Comparison of ENCODE assay signal across 8 cellular contexts in genomic region chr10:317219-317868, GRCh38.
DNase-seq lines count a peak whose midpoint lies in the region; ATAC-seq and TF ChIP-seq lines count a peak whose summit lies in the region.

No MANE protein-coding gene starts in this region.

- ATAC-seq in HG03045 (IDR thresholded peaks at IDR 0.05; ENCODE audit: unreplicated experiment), result peak; percentile 96

- no CpG with 5 or more reads among the region's 14 CpGs for WGBS in trophoblast cell (ENCODE audit: extremely low coverage, insufficient coverage, insufficient read length)

- H3K4me2 ChIP-seq in trophoblast cell (ENCODE audit: low read length), result no peak overlapping the region

- no peaks in the 10 kb centered on the region for H3K9me3 Mint-ChIP-seq in stimulated activated naive CD8-positive, alpha-beta T cell treated with anti-CD3 and anti-CD28 coated beads, Interleukin-15, Interleukin-2, amounts not matched to agents 100 ng/mL and 50 ng/mL, for 24 hours

- H4K12ac ChIP-seq in trophoblast cell (ENCODE audit: low read depth, low read length), result no peak overlapping the region

- peaks cover 33% of the 10 kb centered on the region for H3K4me1 Mint-ChIP-seq in stimulated activated naive CD8-positive, alpha-beta T cell treated with anti-CD3 and anti-CD28 coated beads, Interleukin-15, Interleukin-2, amounts not matched to agents 100 ng/mL and 50 ng/mL, for 24 hours (ENCODE audit: low read depth)

- no peak overlapping the region for H3K27ac ChIP-seq in trophoblast cell (ENCODE audit: low read depth, low read length)

- no peak overlapping the region for H2AFZ ChIP-seq in trophoblast cell (ENCODE audit: insufficient read depth, low read length, poor library complexity)

- H3K27me3 Mint-ChIP-seq in stimulated activated naive CD8-positive, alpha-beta T cell treated with anti-CD3 and anti-CD28 coated beads, Interleukin-15, Interleukin-2, amounts not matched to agents 100 ng/mL and 50 ng/mL, for 24 hours, result no peaks in the 10 kb centered on the region

- H4K91ac ChIP-seq in trophoblast cell (ENCODE audit: low read depth, low read length), result no peak overlapping the region

- H3K27ac Mint-ChIP-seq in stimulated activated naive CD8-positive, alpha-beta T cell treated with anti-CD3 and anti-CD28 coated beads, Interleukin-15, Interleukin-2, amounts not matched to agents 100 ng/mL and 50 ng/mL, for 24 hours, result peak overlapping the region; percentile 62

- no peak for TF ChIP-seq CTCF in astrocyte of the spinal cord (IDR thresholded peaks at IDR 0.05; ENCODE audit: low read depth, low read length)

- H3K14ac ChIP-seq in trophoblast cell (ENCODE audit: low read length), result no peak overlapping the region

- no peak overlapping the region for H2BK5ac ChIP-seq in trophoblast cell (ENCODE audit: low read depth, low read length, poor library complexity)

- no peak overlapping the region for H2BK12ac ChIP-seq in trophoblast cell (ENCODE audit: low read length)

- H2BK120ac ChIP-seq in trophoblast cell (ENCODE audit: insufficient read depth, low read length, poor library complexity), result no peak overlapping the region

- H2AK5ac ChIP-seq in trophoblast cell (ENCODE audit: low read length), result no peak overlapping the region

- H3K36me3 ChIP-seq in trophoblast cell (ENCODE audit: control insufficient read depth in 1 of 2, insufficient read depth in 2 of 2, low read length in 2 of 2), result peaks cover 17 to 24% of the 10 kb centered on the region in 2 experiments

- no peaks in the 10 kb centered on the region for H3K79me1 ChIP-seq in trophoblast cell (ENCODE audit: low read length)

- no peak overlapping the region for H4K8ac ChIP-seq in trophoblast cell (ENCODE audit: low read depth, low read length)

- in situ Hi-C loops in astrocyte of the spinal cord (cut with HindIII; ENCODE audit: low sequenced_read_pairs), result no loop called here

- H3K9me3 ChIP-seq in trophoblast cell (ENCODE audit: insufficient read depth, low read depth, low read length), result peaks cover 2% of the 10 kb centered on the region

- H3K4me3 ChIP-seq in astrocyte of the spinal cord (ENCODE audit: low read depth, low read length), result no peak overlapping the region
- no peak overlapping the region for H3K4me3 ChIP-seq in trophoblast cell (ENCODE audit: low read depth, low read length)

- H3K27me3 ChIP-seq in trophoblast cell (ENCODE audit: insufficient read depth, low read length), result no peaks in the 10 kb centered on the region

- DNase-seq in stimulated activated CD8-positive, alpha-beta memory T cell treated with anti-CD3 and anti-CD28 coated beads, Interleukin-15, amount 100 ng/mL, for 48 hours (ENCODE audit: low read depth in 2 of 2), result peak; percentile 11 to 23
- DNase-seq in stimulated activated CD8-positive, alpha-beta memory T cell treated with anti-CD3 and anti-CD28 coated beads, Interleukin-4, amount 100 ng/mL, for 48 hours, result no peak
- DNase-seq in astrocyte of the spinal cord (ENCODE audit: low read depth, low spot score) (peak; percentile 45), C1 segment of cervical spinal cord (lab: John Stamatoyannopoulos, UW) (no peak), trophoblast cell (no peak)
- no peak for DNase-seq in activated effector memory CD4-positive, alpha-beta T cell treated with anti-CD3 and anti-CD28 coated beads, Interleukin-2, amount 50 U/mL, for 16 hours

- H3K4me3 Mint-ChIP-seq in stimulated activated naive CD8-positive, alpha-beta T cell treated with anti-CD3 and anti-CD28 coated beads, Interleukin-15, Interleukin-2, amounts not matched to agents 100 ng/mL and 50 ng/mL, for 24 hours, result peak overlapping the region; percentile 50

- no peaks in the 10 kb centered on the region for H3K79me2 ChIP-seq in trophoblast cell (ENCODE audit: control insufficient read depth, insufficient read depth, low read length, poor library complexity)

- H3K4me1 ChIP-seq in trophoblast cell (ENCODE audit: control insufficient read depth in 1 of 2, insufficient read depth in 2 of 2, low read length in 2 of 2), result peaks cover 4 to 7% of the 10 kb centered on the region in 2 experiments

- no peak overlapping the region for H3K4ac ChIP-seq in trophoblast cell (ENCODE audit: low read depth, low read length)

- no peak overlapping the region for H3K18ac ChIP-seq in trophoblast cell (ENCODE audit: low read length)

- no peak overlapping the region for H3K9ac ChIP-seq in trophoblast cell (ENCODE audit: low read length)

- H3K36me3 Mint-ChIP-seq in stimulated activated naive CD8-positive, alpha-beta T cell treated with anti-CD3 and anti-CD28 coated beads, Interleukin-15, Interleukin-2, amounts not matched to agents 100 ng/mL and 50 ng/mL, for 24 hours (ENCODE audit: low read depth), result no peaks in the 10 kb centered on the region

- H3K23ac ChIP-seq in trophoblast cell (ENCODE audit: low read length), result no peak overlapping the region

Comparison
In these comparisons a context has a peak if more than half of its experiments do, and no peak if none do; other contexts are left out.
1. DNase-seq: peak in stimulated activated CD8-positive, alpha-beta memory T cell treated with anti-CD3 and anti-CD28 coated beads, Interleukin-15, amount 100 ng/mL, for 48 hours (2 of 2) and astrocyte of the spinal cord (single experiment); none in stimulated activated CD8-positive, alpha-beta memory T cell treated with anti-CD3 and anti-CD28 coated beads, Interleukin-4, amount 100 ng/mL, for 48 hours (single experiment), activated effector memory CD4-positive, alpha-beta T cell treated with anti-CD3 and anti-CD28 coated beads, Interleukin-2, amount 50 U/mL, for 16 hours (single experiment), C1 segment of cervical spinal cord (0 of 14) and trophoblast cell (0 of 2).